In the genomic region with DNA sequence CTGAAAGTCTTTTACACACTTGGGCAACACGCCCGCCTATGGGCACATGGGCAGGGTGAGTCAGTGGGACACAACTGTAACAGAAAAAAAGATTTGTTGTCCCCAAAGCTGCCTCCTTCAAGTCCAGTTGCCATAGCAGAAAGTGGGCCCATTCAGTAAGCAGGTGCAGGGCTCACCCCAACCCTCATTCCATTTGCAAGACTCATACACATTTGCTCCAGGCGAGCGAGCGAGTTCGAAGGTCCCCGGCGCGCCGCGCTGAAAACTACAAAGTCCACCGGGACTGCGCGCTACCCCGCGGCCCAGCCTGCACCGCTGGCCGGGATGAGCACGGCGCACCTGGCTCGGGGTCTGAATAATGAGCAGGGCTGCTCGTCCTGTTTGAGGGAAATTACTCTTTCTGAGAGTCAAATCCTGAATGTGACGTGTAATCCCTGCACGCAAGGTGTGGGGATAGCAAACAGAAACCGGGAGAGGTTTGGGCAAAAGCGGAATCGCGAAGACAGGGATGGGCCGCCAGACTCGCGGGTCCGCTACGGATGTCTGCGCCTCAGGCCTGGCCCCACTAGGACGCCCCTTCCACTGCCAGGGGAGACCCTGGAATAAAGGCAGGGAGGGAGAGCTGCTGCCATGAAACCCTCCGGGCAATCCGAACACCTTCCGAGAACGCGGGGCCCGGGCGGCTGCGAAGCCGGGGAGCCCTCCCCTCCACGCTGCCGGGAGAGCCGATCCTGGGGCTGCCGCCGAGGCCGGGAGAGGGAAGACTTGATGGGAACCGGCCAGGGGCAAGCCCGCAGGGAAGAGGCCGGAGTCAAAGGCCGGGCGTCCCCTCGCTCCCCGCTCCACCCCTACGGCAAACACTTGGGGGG, we compare ENCODE assay signal across 8 cellular contexts. TPM values are rescaled to one million over a fixed set of nuclear protein-coding genes. Genes with fewer than 3 reads are reported as not detected.
A peak's percentile ranks its signal among the peaks of the same experiment; 100 is the strongest.
DNase-seq lines count a peak whose midpoint lies in the region; ATAC-seq and TF ChIP-seq lines count a peak whose summit lies in the region.

No MANE protein-coding gene starts in this region.

- TF ChIP-seq CTCF in HFFc6 (IDR thresholded peaks at IDR 0.05) (no peak), WTC11 (IDR thresholded peaks at IDR 0.05) (no peak)

- peak; percentile 33 for ATAC-seq in WTC11
- ATAC-seq in left ventricle myocardium superior = peak; percentile 66
- ATAC-seq in HG02610 (IDR thresholded peaks at IDR 0.05; ENCODE audit: unreplicated experiment) = no peak
- ATAC-seq in GM18861 (IDR thresholded peaks at IDR 0.05; ENCODE audit: unreplicated experiment) = no peak

- DNase-seq in HFFc6 (no peak), WTC11 (ENCODE audit: low spot score) (peak; percentile 67), left ventricle myocardium superior (peak; percentile 49), pons (ENCODE audit: low spot score) (peak; percentile 81)
- DNase-seq in stimulated activated CD4-positive, alpha-beta T cell treated with anti-CD3 and anti-CD28 coated beads, Interleukin-4, amount 100 ng/mL, for 24 hours = no peak
- no peak for DNase-seq in activated naive CD4-positive, alpha-beta T cell treated with anti-CD3 and anti-CD28 coated beads, Interleukin-2, amount 50 U/mL, for 16 hours

- no peak overlapping the region for H3K27ac Mint-ChIP-seq in HFFc6
- peak overlapping the region; percentile 28; the same call in 1 of the 2 replicates for H3K27ac Mint-ChIP-seq in WTC11

- CTCF ChIA-PET in WTC11 (lab: Charles Lee) = interaction anchor here (0.6 to 3.2 kb wide), 3 partner anchors 38 to 676 kb away, joined by 3 to 10 read pairs (median 3); no protein-coding TSS in a partner anchor

- POLR2A ChIA-PET in WTC11 (lab: Charles Lee) = interaction anchor here (0.8 kb wide), 1 partner anchor 11 kb away, joined by 7 read pairs; no protein-coding TSS in a partner anchor

- no peaks in the 10 kb centered on the region for H3K4me1 Mint-ChIP-seq in HFFc6 (ENCODE audit: low read depth)
- peaks cover 61% of the 10 kb centered on the region for H3K4me1 Mint-ChIP-seq in WTC11

- H3K4me3 Mint-ChIP-seq in HFFc6 (peak overlapping the region; percentile 69), WTC11 (peak overlapping the region; percentile 94)

- peaks cover 19% of the 10 kb centered on the region for H3K27me3 Mint-ChIP-seq in HFFc6 (ENCODE audit: insufficient read depth)
- H3K27me3 Mint-ChIP-seq in WTC11 (ENCODE audit: low read depth) = peaks cover 36% of the 10 kb centered on the region

- H3K36me3 Mint-ChIP-seq in HFFc6 (ENCODE audit: low read depth) (no peaks in the 10 kb centered on the region), WTC11 (no peaks in the 10 kb centered on the region)

- intact Hi-C loops in left ventricle myocardium superior (cut with micrococcal nuclease) = no loop called here

- no peaks in the 10 kb centered on the region for H3K9me3 Mint-ChIP-seq in HFFc6
- H3K9me3 Mint-ChIP-seq in WTC11 = no peaks in the 10 kb centered on the region

TF ChIP-seq in WTC11, 78 proteins besides CTCF, POLR2A, EP300 and RAD21 (continues in another document):
- TF ChIP-seq AFF4 (CRISPR knock-in tag; IDR thresholded peaks at IDR 0.05; ENCODE audit: borderline replicate concordance) = no peak
- TF ChIP-seq, protein P1, sequence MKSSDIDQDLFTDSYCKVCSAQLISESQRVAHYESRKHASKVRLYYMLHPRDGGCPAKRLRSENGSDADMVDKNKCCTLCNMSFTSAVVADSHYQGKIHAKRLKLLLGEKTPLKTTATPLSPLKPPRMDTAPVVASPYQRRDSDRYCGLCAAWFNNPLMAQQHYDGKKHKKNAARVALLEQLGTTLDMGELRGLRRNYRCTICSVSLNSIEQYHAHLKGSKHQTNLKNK (CRISPR knock-in tag; IDR thresholded peaks at IDR 0.05) = no peak
- no peak for TF ChIP-seq TEAD4 (CRISPR knock-in tag; IDR thresholded peaks at IDR 0.05)
- TF ChIP-seq, protein P2, sequence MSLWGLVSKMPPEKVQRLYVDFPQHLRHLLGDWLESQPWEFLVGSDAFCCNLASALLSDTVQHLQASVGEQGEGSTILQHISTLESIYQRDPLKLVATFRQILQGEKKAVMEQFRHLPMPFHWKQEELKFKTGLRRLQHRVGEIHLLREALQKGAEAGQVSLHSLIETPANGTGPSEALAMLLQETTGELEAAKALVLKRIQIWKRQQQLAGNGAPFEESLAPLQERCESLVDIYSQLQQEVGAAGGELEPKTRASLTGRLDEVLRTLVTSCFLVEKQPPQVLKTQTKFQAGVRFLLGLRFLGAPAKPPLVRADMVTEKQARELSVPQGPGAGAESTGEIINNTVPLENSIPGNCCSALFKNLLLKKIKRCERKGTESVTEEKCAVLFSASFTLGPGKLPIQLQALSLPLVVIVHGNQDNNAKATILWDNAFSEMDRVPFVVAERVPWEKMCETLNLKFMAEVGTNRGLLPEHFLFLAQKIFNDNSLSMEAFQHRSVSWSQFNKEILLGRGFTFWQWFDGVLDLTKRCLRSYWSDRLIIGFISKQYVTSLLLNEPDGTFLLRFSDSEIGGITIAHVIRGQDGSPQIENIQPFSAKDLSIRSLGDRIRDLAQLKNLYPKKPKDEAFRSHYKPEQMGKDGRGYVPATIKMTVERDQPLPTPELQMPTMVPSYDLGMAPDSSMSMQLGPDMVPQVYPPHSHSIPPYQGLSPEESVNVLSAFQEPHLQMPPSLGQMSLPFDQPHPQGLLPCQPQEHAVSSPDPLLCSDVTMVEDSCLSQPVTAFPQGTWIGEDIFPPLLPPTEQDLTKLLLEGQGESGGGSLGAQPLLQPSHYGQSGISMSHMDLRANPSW (CRISPR knock-in tag; conservative IDR thresholded peaks at IDR 0.05; ENCODE audit: low read depth) = no peak
- TF ChIP-seq, protein P3, sequence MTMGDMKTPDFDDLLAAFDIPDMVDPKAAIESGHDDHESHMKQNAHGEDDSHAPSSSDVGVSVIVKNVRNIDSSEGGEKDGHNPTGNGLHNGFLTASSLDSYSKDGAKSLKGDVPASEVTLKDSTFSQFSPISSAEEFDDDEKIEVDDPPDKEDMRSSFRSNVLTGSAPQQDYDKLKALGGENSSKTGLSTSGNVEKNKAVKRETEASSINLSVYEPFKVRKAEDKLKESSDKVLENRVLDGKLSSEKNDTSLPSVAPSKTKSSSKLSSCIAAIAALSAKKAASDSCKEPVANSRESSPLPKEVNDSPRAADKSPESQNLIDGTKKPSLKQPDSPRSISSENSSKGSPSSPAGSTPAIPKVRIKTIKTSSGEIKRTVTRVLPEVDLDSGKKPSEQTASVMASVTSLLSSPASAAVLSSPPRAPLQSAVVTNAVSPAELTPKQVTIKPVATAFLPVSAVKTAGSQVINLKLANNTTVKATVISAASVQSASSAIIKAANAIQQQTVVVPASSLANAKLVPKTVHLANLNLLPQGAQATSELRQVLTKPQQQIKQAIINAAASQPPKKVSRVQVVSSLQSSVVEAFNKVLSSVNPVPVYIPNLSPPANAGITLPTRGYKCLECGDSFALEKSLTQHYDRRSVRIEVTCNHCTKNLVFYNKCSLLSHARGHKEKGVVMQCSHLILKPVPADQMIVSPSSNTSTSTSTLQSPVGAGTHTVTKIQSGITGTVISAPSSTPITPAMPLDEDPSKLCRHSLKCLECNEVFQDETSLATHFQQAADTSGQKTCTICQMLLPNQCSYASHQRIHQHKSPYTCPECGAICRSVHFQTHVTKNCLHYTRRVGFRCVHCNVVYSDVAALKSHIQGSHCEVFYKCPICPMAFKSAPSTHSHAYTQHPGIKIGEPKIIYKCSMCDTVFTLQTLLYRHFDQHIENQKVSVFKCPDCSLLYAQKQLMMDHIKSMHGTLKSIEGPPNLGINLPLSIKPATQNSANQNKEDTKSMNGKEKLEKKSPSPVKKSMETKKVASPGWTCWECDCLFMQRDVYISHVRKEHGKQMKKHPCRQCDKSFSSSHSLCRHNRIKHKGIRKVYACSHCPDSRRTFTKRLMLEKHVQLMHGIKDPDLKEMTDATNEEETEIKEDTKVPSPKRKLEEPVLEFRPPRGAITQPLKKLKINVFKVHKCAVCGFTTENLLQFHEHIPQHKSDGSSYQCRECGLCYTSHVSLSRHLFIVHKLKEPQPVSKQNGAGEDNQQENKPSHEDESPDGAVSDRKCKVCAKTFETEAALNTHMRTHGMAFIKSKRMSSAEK (CRISPR knock-in tag; IDR thresholded peaks at IDR 0.05; ENCODE audit: borderline replicate concordance) = no peak
- TF ChIP-seq ZNF121 (CRISPR knock-in tag; IDR thresholded peaks at IDR 0.05) = no peak
- TF ChIP-seq MYBL2 (CRISPR knock-in tag; IDR thresholded peaks at IDR 0.05) = no peak
- TF ChIP-seq ZNF396 (CRISPR knock-in tag; IDR thresholded peaks at IDR 0.05; ENCODE audit: borderline replicate concordance) = no peak
- 0 out of 2 replicates have a peak, but pooled peaks have one; percentile 60 for TF ChIP-seq ZNF138 (CRISPR knock-in tag; conservative IDR thresholded peaks at IDR 0.05)

RNA-seq across cellular contexts. Expression of gene COBL, which starts 1.0 kb away (rescaled TPM):
- not detected for total RNA-seq in HFFc6 (2021; fragmentation: NEBNext Ultra II Directional; extraction: Animal tissue kit (Norgen Biotek cat#: 25700))
- 36.5 to 49.8 TPM (median 48.1 TPM) in 3 replicates for total RNA-seq in WTC11 (2021)
- total RNA-seq in left ventricle myocardium superior = 91.2 TPM

Comparison
In these comparisons a context has a peak if more than half of its experiments do, and no peak if none do; other contexts are left out.
1. DNase-seq: peak in WTC11 (single experiment), left ventricle myocardium superior (single experiment) and pons (single experiment); none in HFFc6 (single experiment), stimulated activated CD4-positive, alpha-beta T cell treated with anti-CD3 and anti-CD28 coated beads, Interleukin-4, amount 100 ng/mL, for 24 hours (single experiment) and activated naive CD4-positive, alpha-beta T cell treated with anti-CD3 and anti-CD28 coated beads, Interleukin-2, amount 50 U/mL, for 16 hours (single experiment).
2. ATAC-seq: peak in WTC11 (single experiment) and left ventricle myocardium superior (single experiment); none in HG02610 (single experiment) and GM18861 (single experiment).
3. RNA of gene COBL, which starts 1.0 kb away (total RNA-seq): 91.2 TPM in left ventricle myocardium superior (single experiment) and 36.5 to 49.8 TPM in WTC11; not detected in HFFc6; every median in the first group is over 10 times any median in the second.